16 cellular contexts compared by ENCODE assay signal in genomic region chr10:58637372-58637771, GRCh38.
DNase-seq lines count a peak whose midpoint lies in the region; ATAC-seq and TF ChIP-seq lines count a peak whose summit lies in the region.
"Had no signal": no experiment of that assay in that cellular context is flagged by ENCODE, and none has a peak within 500 bp of the region (broad histone marks: within the 10 kb centered on the region; RNA-seq: fewer than 3 reads in every experiment).

No MANE protein-coding gene starts in this region.

- H3K4me3 ChIP-seq in AG09309 (ENCODE audit: control insufficient read depth, low read depth, low read length) (no peak overlapping the region), upper lobe of right lung (no peak overlapping the region)
- H3K4me3 ChIP-seq: left lung, neural progenitor cell, transverse colon had no signal

- H3K36me3 Mint-ChIP-seq in mesothelial cell of epicardium, result no peaks in the 10 kb centered on the region
- H3K36me3 Mint-ChIP-seq in stimulated activated effector memory CD8-positive, alpha-beta T cell treated with anti-CD3 and anti-CD28 coated beads, Interleukin-12 subunit alpha, Interleukin-12 subunit beta, amount 100 ng/mL, for 72 hours, result no peaks in the 10 kb centered on the region
- H3K36me3 Mint-ChIP-seq: neural progenitor cell had no signal

- no peak overlapping the region for H3K4me3 Mint-ChIP-seq in mesothelial cell of epicardium
- H3K4me3 Mint-ChIP-seq in stimulated activated effector memory CD8-positive, alpha-beta T cell treated with anti-CD3 and anti-CD28 coated beads, Interleukin-12 subunit alpha, Interleukin-12 subunit beta, amount 100 ng/mL, for 72 hours, result no peak overlapping the region
- H3K4me3 Mint-ChIP-seq: neural progenitor cell had no signal

- no peaks in the 10 kb centered on the region for H3K27me3 Mint-ChIP-seq in mesothelial cell of epicardium (ENCODE audit: low read depth)

- H3K27ac Mint-ChIP-seq in mesothelial cell of epicardium, result peak overlapping the region; percentile 31
- no peak overlapping the region for H3K27ac Mint-ChIP-seq in stimulated activated effector memory CD8-positive, alpha-beta T cell treated with anti-CD3 and anti-CD28 coated beads, Interleukin-12 subunit alpha, Interleukin-12 subunit beta, amount 100 ng/mL, for 72 hours
- H3K27ac Mint-ChIP-seq: neural progenitor cell had no signal

- H3K27me3 ChIP-seq in upper lobe of right lung, result no peaks in the 10 kb centered on the region
- H3K27me3 ChIP-seq: left lung, neural progenitor cell, transverse colon had no signal

- no peaks in the 10 kb centered on the region for H3K9me3 ChIP-seq in upper lobe of right lung
- H3K9me3 ChIP-seq: left lung, transverse colon had no signal

- TF ChIP-seq CTCF in AG09309 (IDR thresholded peaks at IDR 0.05; ENCODE audit: control insufficient read depth, insufficient read depth, low read depth, low read length, missing control alignments) (no peak), mesothelial cell of epicardium (IDR thresholded peaks at IDR 0.05; ENCODE audit: unreplicated experiment) (no peak), upper lobe of right lung (IDR thresholded peaks at IDR 0.05) (no peak)

- no peaks in the 10 kb centered on the region for H3K36me3 ChIP-seq in upper lobe of right lung
- H3K36me3 ChIP-seq: left lung, neural progenitor cell, transverse colon had no signal

- peaks cover 5% of the 10 kb centered on the region for H3K9me3 Mint-ChIP-seq in mesothelial cell of epicardium
- H3K9me3 Mint-ChIP-seq in stimulated activated effector memory CD8-positive, alpha-beta T cell treated with anti-CD3 and anti-CD28 coated beads, Interleukin-12 subunit alpha, Interleukin-12 subunit beta, amount 100 ng/mL, for 72 hours, result no peaks in the 10 kb centered on the region
- H3K9me3 Mint-ChIP-seq: neural progenitor cell had no signal

- peaks cover 8% of the 10 kb centered on the region for H3K4me1 ChIP-seq in upper lobe of right lung
- H3K4me1 ChIP-seq: neural progenitor cell had no signal

- intact Hi-C loops in upper lobe of right lung (cut with DNase I), result no loop called here

- H3K4me1 Mint-ChIP-seq in mesothelial cell of epicardium, result peaks cover 33% of the 10 kb centered on the region
- H3K4me1 Mint-ChIP-seq in stimulated activated effector memory CD8-positive, alpha-beta T cell treated with anti-CD3 and anti-CD28 coated beads, Interleukin-12 subunit alpha, Interleukin-12 subunit beta, amount 100 ng/mL, for 72 hours, result no peaks in the 10 kb centered on the region

- H3K27ac ChIP-seq in upper lobe of right lung, result no peak overlapping the region
- H3K27ac ChIP-seq: left lung, neural progenitor cell, transverse colon had no signal

- ATAC-seq in stimulated activated effector memory CD8-positive, alpha-beta T cell treated with anti-CD3 and anti-CD28 coated beads, Interleukin-12 subunit alpha, Interleukin-12 subunit beta, amount 100 ng/mL, for 72 hours, result no peak
- no peak for ATAC-seq in upper lobe of right lung
- ATAC-seq: HCT116, left lung had no signal

- peak; percentile 91 for DNase-seq in AG09309 (ENCODE audit: low read depth)
- peak; percentile 90 for DNase-seq in M059J (ENCODE audit: low read depth)
- peak; percentile 94 for DNase-seq in dedifferentiated amniotic fluid mesenchymal stem cell (ENCODE audit: extremely low spot score)
- no peak for DNase-seq in mesothelial cell of epicardium (ENCODE audit: low spot score in 2 of 2, unreplicated experiment in 2 of 2)
- DNase-seq in NOMO-1 treated with DMSO at 0.1 percent for 48 hours (lab: John Stamatoyannopoulos, UW; ENCODE audit: unreplicated experiment), result no peak
- DNase-seq in NCI-H446 (lab: John Stamatoyannopoulos, UW), result no peak
- no peak for DNase-seq in stimulated activated effector memory CD8-positive, alpha-beta T cell treated with anti-CD3 and anti-CD28 coated beads, Interleukin-12 subunit alpha, Interleukin-12 subunit beta, amount 100 ng/mL, for 72 hours (ENCODE audit: low spot score in 2 of 2)
- no peak for DNase-seq in upper lobe of right lung
- DNase-seq: DMS79; effector memory CD4-positive, alpha-beta T cell; Karpas-422; left lung; NCI-H2107; transverse colon had no signal

Comparison
In these comparisons a context has a peak if more than half of its experiments do, and no peak if none do; other contexts are left out.
1. DNase-seq: peak in AG09309 (single experiment), M059J (single experiment) and dedifferentiated amniotic fluid mesenchymal stem cell (single experiment); none in mesothelial cell of epicardium (0 of 2), NOMO-1 treated with DMSO at 0.1 percent for 48 hours (single experiment), NCI-H446 (0 of 2), stimulated activated effector memory CD8-positive, alpha-beta T cell treated with anti-CD3 and anti-CD28 coated beads, Interleukin-12 subunit alpha, Interleukin-12 subunit beta, amount 100 ng/mL, for 72 hours (0 of 2) and upper lobe of right lung (single experiment).